24 cellular contexts compared by ENCODE assay signal in genomic region chr5:65047225-65047624, GRCh38.
DNase-seq lines count a peak whose midpoint lies in the region; ATAC-seq, FAIRE-seq and TF ChIP-seq lines count a peak whose summit lies in the region.
"Had no signal": no experiment of that assay in that cellular context is flagged by ENCODE, and none has a peak within 500 bp of the region (broad histone marks: within the 10 kb centered on the region; RNA-seq: fewer than 3 reads in every experiment).

No MANE protein-coding gene starts in this region.

- POLR2A ChIA-PET in naive thymus-derived CD4-positive, alpha-beta T cell (lab: Charles Lee), result no interaction called here
- POLR2A ChIA-PET in GM10248 (lab: Yijun Ruan, JAX), result no interaction called here

- CTCF ChIA-PET in naive thymus-derived CD4-positive, alpha-beta T cell (lab: Charles Lee), result interaction anchor here (0.6 kb wide), 1 partner anchor 88 kb away, joined by 3 read pairs; no protein-coding TSS in a partner anchor
- CTCF ChIA-PET in GM10248 (lab: Yijun Ruan, JAX), result interaction anchor here (6.2 kb wide), 1 partner anchor 11 kb away, joined by 51 read pairs; no protein-coding TSS in a partner anchor

- no peak overlapping the region for H3K27ac Mint-ChIP-seq in naive thymus-derived CD4-positive, alpha-beta T cell
- H3K27ac Mint-ChIP-seq: CD4-positive, alpha-beta memory T cell had no signal

- no peaks in the 10 kb centered on the region for H3K27me3 Mint-ChIP-seq in naive thymus-derived CD4-positive, alpha-beta T cell
- H3K27me3 Mint-ChIP-seq: CD4-positive, alpha-beta memory T cell had no signal

- no peak overlapping the region for H3K9ac ChIP-seq in parathyroid adenoma
- H3K9ac ChIP-seq: GM23248 had no signal

- H3K4me1 ChIP-seq in left ventricle myocardium inferior (no peaks in the 10 kb centered on the region), parathyroid adenoma (no peaks in the 10 kb centered on the region)
- no peaks in the 10 kb centered on the region for H3K4me1 ChIP-seq in naive thymus-derived CD4-positive, alpha-beta T cell (ENCODE audit: control insufficient read depth in 2 of 2, insufficient read depth in 2 of 2, low read length in 2 of 2)
- H3K4me1 ChIP-seq: A549, BE2C had no signal

- ATAC-seq in Right ventricle myocardium inferior (no peak), HG03457 (IDR thresholded peaks at IDR 0.05; ENCODE audit: unreplicated experiment) (no peak)
- ATAC-seq in naive thymus-derived CD4-positive, alpha-beta T cell, result no peak
- ATAC-seq: A549 had no signal

- no peak overlapping the region for H3K4me3 Mint-ChIP-seq in naive thymus-derived CD4-positive, alpha-beta T cell
- H3K4me3 Mint-ChIP-seq: CD4-positive, alpha-beta memory T cell had no signal

- TF ChIP-seq CTCF in left ventricle myocardium inferior (IDR thresholded peaks at IDR 0.05; ENCODE audit: borderline replicate concordance), result no peak
- no peak for TF ChIP-seq CTCF in parathyroid adenoma (IDR thresholded peaks at IDR 0.05)
- no peak for TF ChIP-seq CTCF in GM10248 (IDR thresholded peaks at IDR 0.05; ENCODE audit: control extremely low read depth, extremely low read depth, low read depth, missing control alignments)

- peak overlapping the region; percentile 35 for H2AFZ ChIP-seq in parathyroid adenoma
- H2AFZ ChIP-seq: GM23248 had no signal

- peak overlapping the region; percentile 37 for H3K27ac ChIP-seq in left ventricle myocardium inferior (replicated peaks)
- no peak overlapping the region for H3K27ac ChIP-seq in parathyroid adenoma
- H3K27ac ChIP-seq in naive thymus-derived CD4-positive, alpha-beta T cell (ENCODE audit: low read depth, low read length), result no peak overlapping the region
- H3K27ac ChIP-seq: A549, GM23248 had no signal

- no peaks in the 10 kb centered on the region for H3K9me3 Mint-ChIP-seq in naive thymus-derived CD4-positive, alpha-beta T cell
- H3K9me3 Mint-ChIP-seq: CD4-positive, alpha-beta memory T cell had no signal

- no peaks in the 10 kb centered on the region for H3K36me3 Mint-ChIP-seq in naive thymus-derived CD4-positive, alpha-beta T cell
- H3K36me3 Mint-ChIP-seq: CD4-positive, alpha-beta memory T cell had no signal

- no peaks in the 10 kb centered on the region for H3K9me3 ChIP-seq in left ventricle myocardium inferior (replicated peaks)
- H3K9me3 ChIP-seq in parathyroid adenoma (ENCODE audit: control insufficient read depth, low read length), result no peaks in the 10 kb centered on the region
- H3K9me3 ChIP-seq in naive thymus-derived CD4-positive, alpha-beta T cell (ENCODE audit: control insufficient read depth in 2 of 3, low read length in 3 of 3), result no peaks in the 10 kb centered on the region
- H3K9me3 ChIP-seq: A549, BE2C had no signal

- peaks cover 0 to 8% (median 0%) of the 10 kb centered on the region in 7 donors for H3K4me1 Mint-ChIP-seq in naive thymus-derived CD4-positive, alpha-beta T cell
- H3K4me1 Mint-ChIP-seq: CD4-positive, alpha-beta memory T cell had no signal

- FAIRE-seq in GM19239 (lab: Jason Lieb, UNC), result peak; percentile 28
- FAIRE-seq: A549, GM12892, H1 had no signal

- DNase-seq in left ventricle myocardium inferior (no peak), Right ventricle myocardium inferior (ENCODE audit: missing footprints) (no peak), GM19239 (ENCODE audit: insufficient read length, low spot score) (no peak), GM10248 (ENCODE audit: extremely low spot score) (no peak)
- no peak for DNase-seq in naive thymus-derived CD4-positive, alpha-beta T cell
- DNase-seq: 8988T; ACHN; AML-193; BE2C; C1 segment of cervical spinal cord; Calu3; CD4-positive, alpha-beta memory T cell; COR-L47; DMS53; DMS79 treated with DMSO at 0.1 percent for 48 hours; GF-D8; GM23248; H7; HCEC 1CT had no signal

- no peak overlapping the region for H3K4me2 ChIP-seq in parathyroid adenoma (ENCODE audit: low read length)
- H3K4me2 ChIP-seq: A549 had no signal

- H3K36me3 ChIP-seq in left ventricle myocardium inferior (no peaks in the 10 kb centered on the region), parathyroid adenoma (ENCODE audit: control insufficient read depth, insufficient read depth, low read length) (no peaks in the 10 kb centered on the region)
- no peaks in the 10 kb centered on the region for H3K36me3 ChIP-seq in naive thymus-derived CD4-positive, alpha-beta T cell (ENCODE audit: control insufficient read depth in 2 of 3, insufficient read depth in 3 of 3, low read length in 3 of 3)
- H3K36me3 ChIP-seq: BE2C had no signal

- no peak overlapping the region for H3K4me3 ChIP-seq in left ventricle myocardium inferior
- no peak overlapping the region for H3K4me3 ChIP-seq in parathyroid adenoma (ENCODE audit: low read depth, low read length)
- H3K4me3 ChIP-seq in naive thymus-derived CD4-positive, alpha-beta T cell (ENCODE audit: low read length), result no peak overlapping the region
- H3K4me3 ChIP-seq: A549, GM23248 had no signal

- H3K79me2 ChIP-seq in parathyroid adenoma, result no peaks in the 10 kb centered on the region

- intact Hi-C loops in left ventricle myocardium inferior (cut with micrococcal nuclease) (no loop called here), Right ventricle myocardium inferior (cut with DNase I) (no loop called here)
- intact Hi-C loops in naive thymus-derived CD4-positive, alpha-beta T cell (cut with micrococcal nuclease), result no loop called here

- H3K27me3 ChIP-seq in left ventricle myocardium inferior (ENCODE audit: low read depth), result no peaks in the 10 kb centered on the region
- H3K27me3 ChIP-seq in parathyroid adenoma (ENCODE audit: control insufficient read depth, insufficient read depth, low read length), result no peaks in the 10 kb centered on the region
- H3K27me3 ChIP-seq in naive thymus-derived CD4-positive, alpha-beta T cell (ENCODE audit: control insufficient read depth in 2 of 2, insufficient read depth in 2 of 2, low read length in 2 of 2), result no peaks in the 10 kb centered on the region
- H3K27me3 ChIP-seq: BE2C had no signal
